In genomic region chr7:157674027-157674714, GRCh38 we compare ENCODE assay signal across 25 cellular contexts.
DNase-seq lines count a peak whose midpoint lies in the region; ATAC-seq and TF ChIP-seq lines count a peak whose summit lies in the region.
"Had no signal": no experiment of that assay in that cellular context is flagged by ENCODE, and none has a peak within 500 bp of the region (broad histone marks: within the 10 kb centered on the region; RNA-seq: fewer than 3 reads in every experiment).

No MANE protein-coding gene starts in this region.

- H3K36me3 Mint-ChIP-seq in endodermal cell (ENCODE audit: low read depth), result no peaks in the 10 kb centered on the region
- H3K36me3 Mint-ChIP-seq: activated naive CD4-positive, alpha-beta T cell treated with anti-CD3 and anti-CD28 coated beads, Interleukin-2, amount 50 U/mL, for 24 hours had no signal

- DNase-seq in Daoy (ENCODE audit: low read depth) (peak; percentile 9), endodermal cell (peak; percentile 32), sigmoid colon (peak; percentile 44), pons (ENCODE audit: low spot score) (no peak), dedifferentiated amniotic fluid mesenchymal stem cell (ENCODE audit: extremely low spot score) (no peak)
- DNase-seq: activated CD4-positive, alpha-beta T cell treated with anti-CD3 and anti-CD28 coated beads, Interleukin-2, amount 50 U/mL, for 4 hours; BE2C; effector memory CD4-positive, alpha-beta T cell; mesendoderm; MV-4-11; NCI-H1436 treated with DMSO at 0.1 percent for 48 hours; NCI-H2081 treated with DMSO at 0.1 percent for 48 hours; NCI-H2227 treated with DMSO at 0.1 percent for 48 hours; NCI-H526; NK-92 treated with Interleukin-12 subunit alpha and Interleukin-12 subunit beta, amount 100 ng/mL, for 24 hours; psoas muscle; stimulated activated naive CD4-positive, alpha-beta T cell had no signal

- intact Hi-C loops in sigmoid colon (cut with DNase I), result no loop called here

- H3K27me3 ChIP-seq in BLaER1 (peaks cover 41% of the 10 kb centered on the region), endodermal cell (ENCODE audit: control insufficient read depth, insufficient read depth, low read length, poor library complexity, severe bottlenecking) (no peaks in the 10 kb centered on the region), sigmoid colon (peaks cover 0 to 10% (median 0%) of the 10 kb centered on the region in 3 donors)
- H3K27me3 ChIP-seq: BE2C had no signal

- H3K9ac ChIP-seq in BLaER1 (peak overlapping the region; percentile 17; the same call in 1 of the 2 replicates), endodermal cell (ENCODE audit: extremely low read depth, low read length, poor library complexity, severe bottlenecking) (no peak overlapping the region)

- no peak overlapping the region for H3K4me3 Mint-ChIP-seq in endodermal cell
- H3K4me3 Mint-ChIP-seq: activated naive CD4-positive, alpha-beta T cell treated with anti-CD3 and anti-CD28 coated beads, Interleukin-2, amount 50 U/mL, for 24 hours; activated T-helper 1 cell treated with anti-CD3 and anti-CD28 coated beads, Interleukin-12 subunit alpha, Interleukin-12 subunit beta, Interleukin-2, Interleukin-4 antibody, amounts not matched to agents 30 ng/mL and 10 ng/mL and 1 ng/mL, durations not matched to agents 14 hours and 24 hours and 36 hours had no signal

- H3K4me3 ChIP-seq in BLaER1 (no peak overlapping the region; the same call in 1 of the 2 replicates), endodermal cell (ENCODE audit: low read length) (no peak overlapping the region), sigmoid colon (no peak overlapping the region)
- H3K4me3 ChIP-seq: psoas muscle, SK-N-MC, uterus had no signal

- H3K36me3 ChIP-seq in BLaER1 (no peaks in the 10 kb centered on the region), endodermal cell (ENCODE audit: control insufficient read depth, insufficient read depth, low read length) (no peaks in the 10 kb centered on the region), sigmoid colon (no peaks in the 10 kb centered on the region)
- H3K36me3 ChIP-seq: BE2C, uterus had no signal

- H3K27ac Mint-ChIP-seq in endodermal cell, result no peak overlapping the region
- H3K27ac Mint-ChIP-seq: activated naive CD4-positive, alpha-beta T cell treated with anti-CD3 and anti-CD28 coated beads, Interleukin-2, amount 50 U/mL, for 24 hours; activated T-helper 1 cell treated with anti-CD3 and anti-CD28 coated beads, Interleukin-12 subunit alpha, Interleukin-12 subunit beta, Interleukin-2, Interleukin-4 antibody, amounts not matched to agents 30 ng/mL and 10 ng/mL and 1 ng/mL, durations not matched to agents 14 hours and 24 hours and 36 hours had no signal

- H3K9me3 Mint-ChIP-seq in endodermal cell, result no peaks in the 10 kb centered on the region
- H3K9me3 Mint-ChIP-seq: activated naive CD4-positive, alpha-beta T cell treated with anti-CD3 and anti-CD28 coated beads, Interleukin-2, amount 50 U/mL, for 24 hours; activated T-helper 1 cell treated with anti-CD3 and anti-CD28 coated beads, Interleukin-12 subunit alpha, Interleukin-12 subunit beta, Interleukin-2, Interleukin-4 antibody, amounts not matched to agents 30 ng/mL and 10 ng/mL and 1 ng/mL, durations not matched to agents 14 hours and 24 hours and 36 hours had no signal

- H3K27ac ChIP-seq in BLaER1, result peak overlapping the region; percentile 39
- H3K27ac ChIP-seq in endodermal cell (ENCODE audit: low read depth, low read length), result no peak overlapping the region
- H3K27ac ChIP-seq in sigmoid colon, result no peak overlapping the region
- H3K27ac ChIP-seq: psoas muscle, SK-N-MC, uterus had no signal

- H4K20me1 ChIP-seq in BLaER1, result no peaks in the 10 kb centered on the region

- H3K4me1 Mint-ChIP-seq in endodermal cell, result peaks cover 7% of the 10 kb centered on the region

- no peak for TF ChIP-seq EP300 in sigmoid colon (IDR thresholded peaks at IDR 0.05)

- WGBS in endodermal cell (ENCODE audit: insufficient coverage in 1 of 2, insufficient read length in 1 of 2), 2 experiments, result 80 to 81% methylated on average over 15 to 28 of the region's 28 CpGs
- WGBS in sigmoid colon, 2 donors, result 86 to 89% methylated on average over 28 of the region's 28 CpGs

- H3K27me3 Mint-ChIP-seq in endodermal cell (ENCODE audit: insufficient read depth), result peaks cover 34% of the 10 kb centered on the region

- TF ChIP-seq CTCF in endodermal cell (conservative IDR thresholded peaks at IDR 0.05), result no peak
- no peak for TF ChIP-seq CTCF in sigmoid colon (IDR thresholded peaks at IDR 0.05)

- no peaks in the 10 kb centered on the region for H3K9me3 ChIP-seq in BLaER1
- peaks cover 48% of the 10 kb centered on the region for H3K9me3 ChIP-seq in endodermal cell (ENCODE audit: control insufficient read depth, low read length)
- H3K9me3 ChIP-seq in sigmoid colon, result no peaks in the 10 kb centered on the region
- H3K9me3 ChIP-seq: BE2C, psoas muscle, uterus had no signal

- H3K4me2 ChIP-seq in BLaER1, result peak overlapping the region; percentile 89

- TF ChIP-seq POLR2A in sigmoid colon (IDR thresholded peaks at IDR 0.05), result no peak

- no peak for ATAC-seq in HG02938 (IDR thresholded peaks at IDR 0.05; ENCODE audit: unreplicated experiment)
- ATAC-seq: HCT116, left lobe of liver, psoas muscle had no signal

- H3K4me1 ChIP-seq in BLaER1 (peaks cover 97% of the 10 kb centered on the region), endodermal cell (ENCODE audit: control insufficient read depth, insufficient read depth, low read length) (no peaks in the 10 kb centered on the region), sigmoid colon (no peaks in the 10 kb centered on the region)
- H3K4me1 ChIP-seq: BE2C, psoas muscle, uterus had no signal

Comparison
In these comparisons a context has a peak if more than half of its experiments do, and no peak if none do; other contexts are left out.
1. DNase-seq: peak in Daoy (single experiment), endodermal cell (single experiment) and sigmoid colon (single experiment); none in pons (single experiment) and dedifferentiated amniotic fluid mesenchymal stem cell (single experiment).